ENCODE assay signal across 10 cellular contexts in genomic region chr19:17966497-17967257, GRCh38. TPM values are rescaled to one million over a fixed set of nuclear protein-coding genes. Genes with fewer than 3 reads are reported as not detected.
DNase-seq lines count a peak whose midpoint lies in the region; ATAC-seq and TF ChIP-seq lines count a peak whose summit lies in the region.
"Had no signal": no experiment of that assay in that cellular context is flagged by ENCODE, and none has a peak within 500 bp of the region (broad histone marks: within the 10 kb centered on the region; RNA-seq: fewer than 3 reads in every experiment).

Gene KCNN1, plus strand, starts transcription at chr19:17967107. Its CDS starts 6,782 bp downstream, at chr19:17973889.

- POLR2A ChIA-PET in activated CD4-positive, alpha-beta T cell treated with anti-CD3 and anti-CD28 coated beads for 36 hours (lab: Charles Lee) = no interaction called here

- H3K36me3 Mint-ChIP-seq in brain (peaks cover 5% of the 10 kb centered on the region), nephron (ENCODE audit: low read depth) (no peaks in the 10 kb centered on the region)
- H3K36me3 Mint-ChIP-seq in activated CD4-positive, alpha-beta T cell treated with anti-CD3 and anti-CD28 coated beads for 36 hours (ENCODE audit: low read depth) = no peaks in the 10 kb centered on the region

- H3K27ac Mint-ChIP-seq in brain (peak within 1 kb of the TSS in 4 of 5 experiments; percentile 53 to 91 (median 81)), nephron (peak within 1 kb of the TSS; percentile 25 to 73 (median 44))
- no peak within 1 kb of the TSS for H3K27ac Mint-ChIP-seq in activated CD4-positive, alpha-beta T cell treated with anti-CD3 and anti-CD28 coated beads for 36 hours

- no peaks in the 10 kb centered on the region for H3K9me3 ChIP-seq in BLaER1
- H3K9me3 ChIP-seq: vagina had no signal

- H3K27me3 Mint-ChIP-seq in brain (no peaks in the 10 kb centered on the region), nephron (ENCODE audit: low read depth) (peaks cover 38% of the 10 kb centered on the region)
- peaks cover 28% of the 10 kb centered on the region for H3K27me3 Mint-ChIP-seq in activated CD4-positive, alpha-beta T cell treated with anti-CD3 and anti-CD28 coated beads for 36 hours

- H3K27me3 ChIP-seq in BLaER1 = peaks cover 42% of the 10 kb centered on the region
- H3K27me3 ChIP-seq: vagina had no signal

- H3K9me3 Mint-ChIP-seq in brain (no peaks in the 10 kb centered on the region), nephron (no peaks in the 10 kb centered on the region)
- H3K9me3 Mint-ChIP-seq in activated CD4-positive, alpha-beta T cell treated with anti-CD3 and anti-CD28 coated beads for 36 hours (ENCODE audit: low read depth) = no peaks in the 10 kb centered on the region

- peak within 1 kb of the TSS; percentile 59 for H3K4me3 ChIP-seq in BLaER1

- DNase-seq in GM13977 (ENCODE audit: low spot score) (peak; percentile 76), activated gamma-delta T cell treated with Interleukin-2 at 50 U/mL for 16 hours (no peak), EL (no peak)
- no peak for DNase-seq in activated CD4-positive, alpha-beta T cell treated with anti-CD3 and anti-CD28 coated beads for 36 hours
- DNase-seq: dermis blood vessel endothelial cell had no signal

- H3K9ac ChIP-seq in BLaER1 = no peak within 1 kb of the TSS

- CTCF ChIA-PET in activated CD4-positive, alpha-beta T cell treated with anti-CD3 and anti-CD28 coated beads for 36 hours (lab: Charles Lee) = interaction anchor here (1.3 kb wide), 1 partner anchor 29 kb away, joined by 4 read pairs; no protein-coding TSS in a partner anchor

- in situ Hi-C loops in GM13977 (cut with MboI; ENCODE audit: low pct_unique_long_range_greater_than_20kb, low sequenced_read_pairs, unreplicated experiment) = no loop called here

- H3K4me1 Mint-ChIP-seq in brain = peaks cover 30% of the 10 kb centered on the region
- H3K4me1 Mint-ChIP-seq in nephron = peaks cover 6% of the 10 kb centered on the region
- H3K4me1 Mint-ChIP-seq in activated CD4-positive, alpha-beta T cell treated with anti-CD3 and anti-CD28 coated beads for 36 hours = peaks cover 3% of the 10 kb centered on the region

- peaks cover 49% of the 10 kb centered on the region for H3K4me1 ChIP-seq in BLaER1
- H3K4me1 ChIP-seq: vagina had no signal

- no peak for ATAC-seq in activated CD4-positive, alpha-beta T cell treated with anti-CD3 and anti-CD28 coated beads for 36 hours
- no peak for ATAC-seq in esophagus mucosa

- intact Hi-C loops in activated CD4-positive, alpha-beta T cell treated with anti-CD3 and anti-CD28 coated beads for 36 hours (cut with DNase I, micrococcal nuclease) = no loop called here

- peak within 1 kb of the TSS; percentile 91 to 93 (median 92) for H3K4me3 Mint-ChIP-seq in brain
- H3K4me3 Mint-ChIP-seq in nephron = peak within 1 kb of the TSS; percentile 88 to 90 (median 90)
- H3K4me3 Mint-ChIP-seq in activated CD4-positive, alpha-beta T cell treated with anti-CD3 and anti-CD28 coated beads for 36 hours = no peak within 1 kb of the TSS

- no peaks in the 10 kb centered on the region for H3K36me3 ChIP-seq in BLaER1
- H3K36me3 ChIP-seq: vagina had no signal

- peak within 1 kb of the TSS; percentile 49; the same call in 1 of the 2 replicates for H3K27ac ChIP-seq in BLaER1
- H3K27ac ChIP-seq: vagina had no signal

- H3K4me2 ChIP-seq in BLaER1 = peak within 1 kb of the TSS; percentile 85

- TF ChIP-seq CTCF in GM13977 (IDR thresholded peaks at IDR 0.05; ENCODE audit: extremely low read depth, insufficient read depth, missing control alignments) (no peak), brain (conservative IDR thresholded peaks at IDR 0.05) (no peak), nephron (IDR thresholded peaks at IDR 0.05; ENCODE audit: unreplicated experiment in 3 of 3) (no peak)

- no peaks in the 10 kb centered on the region for H4K20me1 ChIP-seq in BLaER1

RNA-seq across cellular contexts. Expression of gene KCNN1, which starts in this region (rescaled TPM):
- polyA plus RNA-seq in brain (ENCODE audit: insufficient read depth, low read depth, low replicate concordance) = 25.3 TPM
- total RNA-seq in activated CD4-positive, alpha-beta T cell treated with anti-CD3 and anti-CD28 coated beads for 36 hours = under 1 TPM in 1 of 2 experiments, not detected in 1; 0.05 TPM
- total RNA-seq in esophagus mucosa = not detected
